ENCODE assay signal across 12 cellular contexts in genomic region chr9:107172979-107173347, GRCh38.
DNase-seq lines count a peak whose midpoint lies in the region; ATAC-seq lines count a peak whose summit lies in the region.
"Had no signal": no experiment of that assay in that cellular context is flagged by ENCODE, and none has a peak within 500 bp of the region (broad histone marks: within the 10 kb centered on the region; RNA-seq: fewer than 3 reads in every experiment).

No MANE protein-coding gene starts in this region.

- CTCF ChIA-PET in activated CD4-positive, alpha-beta T cell treated with anti-CD3 and anti-CD28 coated beads for 36 hours (lab: Charles Lee), result interaction anchor here (0.6 to 1.2 kb wide), 8 partner anchors 10 to 315 kb away, joined by 3 to 5 read pairs (median 3); no protein-coding TSS in a partner anchor

- no peaks in the 10 kb centered on the region for H3K9me3 Mint-ChIP-seq in activated CD4-positive, alpha-beta T cell treated with anti-CD3 and anti-CD28 coated beads for 36 hours (ENCODE audit: low read depth)
- H3K9me3 Mint-ChIP-seq in activated T-helper 2 cell treated with anti-CD3 and anti-CD28 coated beads, Interferon-gamma antibody, Interleukin-2, Interleukin-4, amounts not matched to agents 10 μg/mL and 5 μg/mL and 100 μg/mL, durations not matched to agents 14 hours and 24 hours and 36 hours, result no peaks in the 10 kb centered on the region
- H3K9me3 Mint-ChIP-seq: effector memory CD8-positive, alpha-beta T cell had no signal

- no peak overlapping the region for H3K4me3 Mint-ChIP-seq in activated CD4-positive, alpha-beta T cell treated with anti-CD3 and anti-CD28 coated beads for 36 hours
- no peak overlapping the region for H3K4me3 Mint-ChIP-seq in activated T-helper 2 cell treated with anti-CD3 and anti-CD28 coated beads, Interferon-gamma antibody, Interleukin-2, Interleukin-4, amounts not matched to agents 10 μg/mL and 5 μg/mL and 100 μg/mL, durations not matched to agents 14 hours and 24 hours and 36 hours (ENCODE audit: low read depth)
- H3K4me3 Mint-ChIP-seq: effector memory CD8-positive, alpha-beta T cell had no signal

- H3K27ac Mint-ChIP-seq in activated CD4-positive, alpha-beta T cell treated with anti-CD3 and anti-CD28 coated beads for 36 hours, result no peak overlapping the region
- peak overlapping the region; percentile 51 for H3K27ac Mint-ChIP-seq in activated T-helper 2 cell treated with anti-CD3 and anti-CD28 coated beads, Interferon-gamma antibody, Interleukin-2, Interleukin-4, amounts not matched to agents 10 μg/mL and 5 μg/mL and 100 μg/mL, durations not matched to agents 14 hours and 24 hours and 36 hours
- H3K27ac Mint-ChIP-seq: effector memory CD8-positive, alpha-beta T cell had no signal

- peak; percentile 34 for DNase-seq in activated CD4-positive, alpha-beta T cell treated with anti-CD3 and anti-CD28 coated beads for 36 hours
- no peak for DNase-seq in activated CD4-positive, alpha-beta T cell treated with anti-CD3 and anti-CD28 coated beads, Interleukin-2, amount 50 U/mL, for 1 hour
- no peak for DNase-seq in activated T-helper 2 cell treated with anti-CD3 and anti-CD28 coated beads, Interferon-gamma antibody, Interleukin-2, Interleukin-4, amounts not matched to agents 10 μg/mL and 5 μg/mL and 100 μg/mL, durations not matched to agents 14 hours and 24 hours and 36 hours (ENCODE audit: low spot score)
- DNase-seq in epidermal melanocyte (ENCODE audit: insufficient read length, low spot score), result no peak
- no peak for DNase-seq in activated gamma-delta T cell treated with Interleukin-2 at 50 U/mL for 16 hours
- DNase-seq in mesenteric fat pad (ENCODE audit: low spot score), result no peak
- DNase-seq: effector memory CD8-positive, alpha-beta T cell; NCI-H526; Right ventricle myocardium superior; transverse colon had no signal

- POLR2A ChIA-PET in activated CD4-positive, alpha-beta T cell treated with anti-CD3 and anti-CD28 coated beads for 36 hours (lab: Charles Lee), result no interaction called here

- peak; percentile 65 for ATAC-seq in activated CD4-positive, alpha-beta T cell treated with anti-CD3 and anti-CD28 coated beads for 36 hours
- ATAC-seq in GM21529 (IDR thresholded peaks at IDR 0.05; ENCODE audit: unreplicated experiment) (peak; percentile 61), HG03066 (IDR thresholded peaks at IDR 0.05; ENCODE audit: low read depth, unreplicated experiment) (peak; percentile 22)

- peaks cover 22% of the 10 kb centered on the region for H3K4me1 Mint-ChIP-seq in activated CD4-positive, alpha-beta T cell treated with anti-CD3 and anti-CD28 coated beads for 36 hours
- peaks cover 25% of the 10 kb centered on the region for H3K4me1 Mint-ChIP-seq in activated T-helper 2 cell treated with anti-CD3 and anti-CD28 coated beads, Interferon-gamma antibody, Interleukin-2, Interleukin-4, amounts not matched to agents 10 μg/mL and 5 μg/mL and 100 μg/mL, durations not matched to agents 14 hours and 24 hours and 36 hours (ENCODE audit: low read depth)

- peaks cover 10% of the 10 kb centered on the region for H3K27me3 Mint-ChIP-seq in activated CD4-positive, alpha-beta T cell treated with anti-CD3 and anti-CD28 coated beads for 36 hours
- H3K27me3 Mint-ChIP-seq in activated T-helper 2 cell treated with anti-CD3 and anti-CD28 coated beads, Interferon-gamma antibody, Interleukin-2, Interleukin-4, amounts not matched to agents 10 μg/mL and 5 μg/mL and 100 μg/mL, durations not matched to agents 14 hours and 24 hours and 36 hours (ENCODE audit: low read depth), result peaks cover 6% of the 10 kb centered on the region

- no peaks in the 10 kb centered on the region for H3K36me3 Mint-ChIP-seq in activated CD4-positive, alpha-beta T cell treated with anti-CD3 and anti-CD28 coated beads for 36 hours (ENCODE audit: low read depth)
- H3K36me3 Mint-ChIP-seq in activated T-helper 2 cell treated with anti-CD3 and anti-CD28 coated beads, Interferon-gamma antibody, Interleukin-2, Interleukin-4, amounts not matched to agents 10 μg/mL and 5 μg/mL and 100 μg/mL, durations not matched to agents 14 hours and 24 hours and 36 hours (ENCODE audit: low read depth), result no peaks in the 10 kb centered on the region

- intact Hi-C loops in activated CD4-positive, alpha-beta T cell treated with anti-CD3 and anti-CD28 coated beads for 36 hours (cut with DNase I, micrococcal nuclease), result loop anchor here (1.0 to 5.0 kb wide), 8 partner anchors 36 to 1330 kb away; partner anchors contain the start of gene RAD23B (in 1 of the 2)
- intact Hi-C loops in activated T-helper 2 cell treated with anti-CD3 and anti-CD28 coated beads, Interferon-gamma antibody, Interleukin-2, Interleukin-4, amounts not matched to agents 10 μg/mL and 5 μg/mL and 100 μg/mL, durations not matched to agents 14 hours and 24 hours and 36 hours (cut with micrococcal nuclease), result loop anchor here (1.0 to 5.0 kb wide), 6 partner anchors 36 to 1331 kb away; no protein-coding TSS in a partner anchor
